In the genomic region with DNA sequence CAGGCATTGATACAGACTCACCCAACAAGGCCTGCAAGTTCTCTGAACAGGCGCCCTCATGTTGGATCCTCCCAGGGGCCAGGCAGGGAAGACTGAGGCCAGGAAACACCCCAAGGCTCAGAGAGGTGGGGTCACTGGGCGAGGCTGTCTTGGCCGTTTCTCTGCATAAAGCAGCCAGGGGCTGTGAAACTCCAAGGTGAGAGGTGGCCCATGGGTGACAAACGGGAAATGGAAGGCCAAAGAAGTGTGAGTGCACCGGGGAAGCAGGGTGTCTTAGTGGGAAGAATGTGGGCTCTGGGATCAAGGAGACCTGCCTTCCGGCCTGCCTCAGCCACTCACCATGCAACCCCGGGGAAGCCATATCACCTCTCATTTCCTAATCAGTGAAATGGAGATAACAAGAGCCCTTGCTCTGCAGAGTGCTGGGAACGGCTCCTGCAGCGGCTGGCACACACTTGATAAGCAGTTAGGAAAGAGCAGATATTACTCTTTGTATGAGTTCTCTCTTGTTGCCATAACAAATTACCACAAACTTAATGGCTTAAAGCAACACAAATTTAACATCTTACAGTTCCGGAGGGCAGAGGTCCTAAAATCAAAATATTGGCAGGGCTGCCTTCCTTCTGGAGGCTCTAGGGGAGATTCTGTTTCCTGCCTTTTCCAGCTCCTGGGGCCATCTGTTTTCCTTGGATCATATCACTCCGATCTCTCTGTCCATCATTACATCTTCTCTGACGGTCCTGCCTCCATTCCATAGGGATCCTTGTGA, we compare ENCODE assay signal across 1 cellular context.
TF ChIP-seq lines count a peak whose summit lies in the region.

No MANE protein-coding gene starts in this region.

TF ChIP-seq in GM23338, 12 proteins besides CTCF, POLR2A, EP300 and RAD21 (continued from another document):
- TF ChIP-seq REST (IDR thresholded peaks at IDR 0.05; ENCODE audit: unreplicated experiment) (no peak), ZNF462 (CRISPR knock-in tag; IDR thresholded peaks at IDR 0.05) (no peak), CREB1 (CRISPR knock-in tag; IDR thresholded peaks at IDR 0.05; ENCODE audit: low read depth) (no peak), ZNF114 (CRISPR knock-in tag; IDR thresholded peaks at IDR 0.05) (no peak), EZH2 (IDR thresholded peaks at IDR 0.05; ENCODE audit: low read depth, unreplicated experiment) (no peak), ZNF331 (CRISPR knock-in tag; IDR thresholded peaks at IDR 0.05; ENCODE audit: low read depth) (no peak), POLR2AphosphoS5 (IDR thresholded peaks at IDR 0.05; ENCODE audit: low read depth) (no peak), ETS1 (IDR thresholded peaks at IDR 0.05) (no peak), STAT1 (IDR thresholded peaks at IDR 0.05; ENCODE audit: unreplicated experiment) (no peak), JUNB (IDR thresholded peaks at IDR 0.05; ENCODE audit: unreplicated experiment) (no peak)
